1 cellular context compared by ENCODE assay signal in the genomic region with DNA sequence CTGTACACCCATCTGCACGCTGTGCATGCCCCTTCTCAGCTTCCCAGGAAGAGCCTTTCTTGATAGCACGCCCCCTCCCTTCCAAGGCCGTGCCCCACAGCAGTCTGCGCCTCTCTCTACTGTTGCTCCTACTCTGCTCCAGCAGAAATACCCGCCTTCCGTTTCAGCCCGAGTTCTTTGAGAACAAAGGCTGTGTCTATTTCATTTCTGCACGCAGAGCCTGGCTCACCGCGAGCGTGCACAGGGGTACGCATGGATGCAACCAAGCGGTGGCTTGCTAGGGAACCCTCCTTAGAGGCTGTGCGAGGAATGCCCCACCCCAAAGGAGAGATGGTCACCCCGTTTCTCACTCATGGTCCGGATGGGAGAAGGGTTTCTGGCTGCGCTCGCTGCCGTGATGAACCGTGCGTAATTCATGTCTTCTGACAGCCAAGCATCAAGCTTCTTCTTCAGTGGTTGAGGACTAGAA.
TF ChIP-seq lines count a peak whose summit lies in the region.

No MANE protein-coding gene starts in this region.

TF ChIP-seq in SK-N-SH treated with all-trans-retinoic acid at 6 μM for 48 hours, 23 proteins besides CTCF, POLR2A, EP300 and RAD21 (continued from another document):
- no peak for TF ChIP-seq ZNF70 (CRISPR knock-in tag; IDR thresholded peaks at IDR 0.05)
